ENCODE assay signal across 14 cellular contexts in the genomic region with DNA sequence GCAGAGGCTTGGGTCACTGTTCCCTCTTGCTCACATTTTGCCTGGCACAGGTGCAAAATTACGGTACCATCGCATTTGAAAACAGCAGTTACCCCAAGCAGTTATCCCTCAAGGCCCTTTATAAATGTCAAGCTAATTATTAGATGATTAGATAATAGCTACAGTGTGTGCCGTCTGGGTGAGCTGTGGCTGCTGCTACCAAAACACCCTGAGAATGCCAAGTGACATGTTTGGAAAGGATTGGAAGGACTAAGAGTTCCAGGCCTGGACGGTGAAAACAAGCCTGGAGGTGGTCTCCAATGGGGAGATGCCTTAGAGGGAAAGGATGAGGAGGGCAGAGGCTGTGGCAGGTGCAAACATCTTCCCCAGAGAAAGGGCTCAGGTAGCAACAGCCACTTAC.
"Had no signal": no experiment of that assay in that cellular context is flagged by ENCODE, and none has a peak within 500 bp of the region (broad histone marks: within the 10 kb centered on the region; RNA-seq: fewer than 3 reads in every experiment).

No MANE protein-coding gene starts in this region.

- H3K27me3 ChIP-seq: adrenal gland, upper lobe of right lung had no signal

- H3K4me3 ChIP-seq: adrenal gland, lower lobe of right lung, upper lobe of right lung had no signal

- ATAC-seq: naive thymus-derived CD8-positive, alpha-beta T cell; stimulated activated naive CD8-positive, alpha-beta T cell treated with anti-CD3 and anti-CD28 coated beads, Interleukin-15, Interleukin-2, amounts not matched to agents 100 U/mL and 50 U/mL, for 24 hours had no signal

- DNase-seq: activated CD4-positive, alpha-beta memory T cell treated with anti-CD3 and anti-CD28 coated beads, Interleukin-2, amount 10 ng/mL, durations not matched to agents 7 days and 5 days; activated CD4-positive, alpha-beta T cell treated with anti-CD3 and anti-CD28 coated beads for 1 hour; activated naive CD4-positive, alpha-beta T cell treated with anti-CD3 and anti-CD28 coated beads, Interleukin-2, amount 50 U/mL, for 16 hours; cortex of kidney; effector CD8-positive, alpha-beta T cell; kidney; lower lobe of right lung; naive thymus-derived CD8-positive, alpha-beta T cell; occipital lobe; stimulated activated CD4-positive, alpha-beta T cell treated with anti-CD3 and anti-CD28 coated beads, Interleukin-4, amount 100 ng/mL, for 1 hour; stimulated activated CD8-positive, alpha-beta memory T cell treated with anti-CD3 and anti-CD28 coated beads, Interleukin-4, amount 100 ng/mL, for 48 hours; stimulated activated naive CD8-positive, alpha-beta T cell treated with anti-CD3 and anti-CD28 coated beads, Interleukin-15, Interleukin-2, amounts not matched to agents 100 U/mL and 50 U/mL, for 24 hours; upper lobe of right lung had no signal

- H3K9me3 ChIP-seq: adrenal gland, lower lobe of right lung, upper lobe of right lung had no signal

- H3K36me3 ChIP-seq: adrenal gland, lower lobe of right lung, upper lobe of right lung had no signal

- FAIRE-seq: kidney had no signal

- H3K27ac ChIP-seq: adrenal gland, lower lobe of right lung, upper lobe of right lung had no signal
